10 cellular contexts compared by ENCODE assay signal in genomic region chr2:144511945-144512344, GRCh38. TPM values are rescaled to one million over a fixed set of nuclear protein-coding genes. Genes with fewer than 3 reads are reported as not detected.
DNase-seq lines count a peak whose midpoint lies in the region; ATAC-seq and TF ChIP-seq lines count a peak whose summit lies in the region.
"Had no signal": no experiment of that assay in that cellular context is flagged by ENCODE, and none has a peak within 500 bp of the region (broad histone marks: within the 10 kb centered on the region; RNA-seq: fewer than 3 reads in every experiment).

No MANE protein-coding gene starts in this region.

- no peaks in the 10 kb centered on the region for H3K36me3 Mint-ChIP-seq in activated naive CD4-positive, alpha-beta T cell treated with anti-CD3 and anti-CD28 coated beads, Interleukin-2, amount 10 ng/mL, durations not matched to agents 7 days and 5 days

- 58% methylated on average over 3 of the region's 3 CpGs for WGBS in mammary epithelial cell (ENCODE audit: low coverage, missing lambda C conversion rate)
- WGBS in upper lobe of left lung, 2 donors: 9 to 26% methylated on average over 3 of the region's 3 CpGs

- H3K4me2 ChIP-seq in mammary epithelial cell (ENCODE audit: insufficient read depth, low read depth, low read length): no peak overlapping the region

- TF ChIP-seq POLR2A in breast epithelium (IDR thresholded peaks at IDR 0.05) (no peak), upper lobe of left lung (IDR thresholded peaks at IDR 0.05) (peak in 1 of 4 donors; percentile 7)

- H3K9me3 ChIP-seq in breast epithelium: no peaks in the 10 kb centered on the region
- H3K9me3 ChIP-seq in mammary epithelial cell (replicated peaks; ENCODE audit: insufficient read depth, low read length): no peaks in the 10 kb centered on the region
- no peaks in the 10 kb centered on the region for H3K9me3 ChIP-seq in duodenal mucosa (ENCODE audit: control insufficient read depth in 1 of 2, low read length in 2 of 2)
- no peaks in the 10 kb centered on the region for H3K9me3 ChIP-seq in muscle layer of duodenum (ENCODE audit: control insufficient read depth in 1 of 2, low read length in 2 of 2)
- H3K9me3 ChIP-seq in upper lobe of left lung: no peaks in the 10 kb centered on the region

- ATAC-seq in upper lobe of left lung (ENCODE audit: low FRiP score in 2 of 2) (no peak), GM18502 (IDR thresholded peaks at IDR 0.05; ENCODE audit: poor library complexity, unreplicated experiment) (no peak)

- peaks cover 74% of the 10 kb centered on the region for H3K27me3 Mint-ChIP-seq in activated naive CD4-positive, alpha-beta T cell treated with anti-CD3 and anti-CD28 coated beads, Interleukin-2, amount 10 ng/mL, durations not matched to agents 7 days and 5 days

- H3K27me3 ChIP-seq in breast epithelium (peaks cover 0 to 49% of the 10 kb centered on the region in 2 donors), mammary epithelial cell (ENCODE audit: insufficient read depth, low read length) (peaks cover 40% of the 10 kb centered on the region), duodenal mucosa (ENCODE audit: control insufficient read depth in 1 of 2, insufficient read depth in 2 of 2, low read length in 2 of 2) (peaks cover 35 to 52% of the 10 kb centered on the region in 2 donors), muscle layer of duodenum (ENCODE audit: low read depth, low read length) (peaks cover 3% of the 10 kb centered on the region), upper lobe of left lung (peaks cover 0 to 4% (median 0%) of the 10 kb centered on the region in 4 donors)

- H3K9ac ChIP-seq in mammary epithelial cell (ENCODE audit: insufficient read depth, low read length): no peak overlapping the region
- H3K9ac ChIP-seq in duodenal mucosa (ENCODE audit: low read depth in 1 of 2, low read length in 2 of 2): peak overlapping the region; percentile 18 to 39

- DNase-seq in breast epithelium (ENCODE audit: low spot score in 2 of 2) (no peak), mammary epithelial cell (no peak), upper lobe of left lung (no peak)
- no peak for DNase-seq in activated CD4-positive, alpha-beta T cell treated with anti-CD3 and anti-CD28 coated beads, Interleukin-2, amount 50 U/mL, for 4 hours
- no peak for DNase-seq in activated naive CD4-positive, alpha-beta T cell treated with anti-CD3 and anti-CD28 coated beads, Interleukin-2, amount 10 ng/mL, durations not matched to agents 7 days and 5 days
- DNase-seq: 8988T, NCI-H187 had no signal

- H3K4me1 ChIP-seq in breast epithelium (no peaks in the 10 kb centered on the region), mammary epithelial cell (ENCODE audit: insufficient read depth, low read length) (peaks cover 11% of the 10 kb centered on the region), duodenal mucosa (ENCODE audit: control insufficient read depth in 1 of 2, insufficient read depth in 2 of 2, low read length in 2 of 2) (no peaks in the 10 kb centered on the region), muscle layer of duodenum (ENCODE audit: control insufficient read depth in 1 of 2, insufficient read depth in 2 of 2, low read length in 2 of 2) (peaks cover 3 to 7% of the 10 kb centered on the region in 2 donors), upper lobe of left lung (peaks cover 8 to 43% (median 28%) of the 10 kb centered on the region in 4 donors)

- dilution Hi-C loops in mammary epithelial cell (cut with HindIII; ENCODE audit: low sequenced_read_pairs): no loop called here

- no TSS peak for BruUV-seq in mammary epithelial cell (replicated peaks; lab: Mats Ljungman, UMichigan)

- H4K20me1 ChIP-seq in mammary epithelial cell (ENCODE audit: insufficient read depth, low read length): no peaks in the 10 kb centered on the region

- H2AFZ ChIP-seq in mammary epithelial cell (ENCODE audit: low read depth, low read length): no peak overlapping the region

- intact Hi-C loops in breast epithelium (cut with DNase I; ENCODE audit: low total_unique reads) (no loop called here), mammary epithelial cell (cut with micrococcal nuclease) (loop anchor here (10.0 kb wide), 1 partner anchor 347 kb away; no protein-coding TSS in a partner anchor)

- CTCF ChIA-PET in mammary epithelial cell (lab: Charles Lee; ENCODE audit: low non-redundant PET): no interaction called here
- CTCF ChIA-PET in activated naive CD4-positive, alpha-beta T cell treated with anti-CD3 and anti-CD28 coated beads, Interleukin-2, amount 10 ng/mL, durations not matched to agents 7 days and 5 days (lab: Charles Lee): no interaction called here

- in situ Hi-C loops in mammary epithelial cell (cut with MboI; ENCODE audit: low sequenced_read_pairs in 2 of 2): no loop called here

- H3K9me3 Mint-ChIP-seq in activated naive CD4-positive, alpha-beta T cell treated with anti-CD3 and anti-CD28 coated beads, Interleukin-2, amount 10 ng/mL, durations not matched to agents 7 days and 5 days: no peaks in the 10 kb centered on the region

- H3K4me3 ChIP-seq in breast epithelium: peak overlapping the region; percentile 58 to 85 (median 79)
- no peak overlapping the region for H3K4me3 ChIP-seq in mammary epithelial cell (replicated peaks in 1 of 3; ENCODE audit: insufficient read depth in 1 of 3, low read depth in 2 of 3, low read length in 3 of 3)
- H3K4me3 ChIP-seq in duodenal mucosa (ENCODE audit: low read depth in 1 of 2, low read length in 2 of 2): peak overlapping the region; percentile 10 to 28
- peak overlapping the region; percentile 66 to 68 for H3K4me3 ChIP-seq in muscle layer of duodenum (ENCODE audit: low read depth in 1 of 2, low read length in 2 of 2)
- peak overlapping the region in 2 of 4 donors; percentile 60 to 67 for H3K4me3 ChIP-seq in upper lobe of left lung

- H3K36me3 ChIP-seq in breast epithelium (no peaks in the 10 kb centered on the region), mammary epithelial cell (ENCODE audit: insufficient read depth, low read length) (no peaks in the 10 kb centered on the region), duodenal mucosa (ENCODE audit: control insufficient read depth in 1 of 2, insufficient read depth in 2 of 2, low read length in 2 of 2) (no peaks in the 10 kb centered on the region), muscle layer of duodenum (ENCODE audit: control insufficient read depth in 1 of 2, insufficient read depth in 2 of 2, low read length in 2 of 2) (peaks cover 0 to 4% of the 10 kb centered on the region in 2 donors), upper lobe of left lung (no peaks in the 10 kb centered on the region)

- TF ChIP-seq CTCF in breast epithelium (IDR thresholded peaks at IDR 0.05) (no peak), mammary epithelial cell (conservative IDR thresholded peaks at IDR 0.05 in 1 of 2, IDR thresholded peaks at IDR 0.05 in 1 of 2; ENCODE audit: extremely low read depth in 1 of 2, insufficient read depth in 1 of 2, low read depth in 1 of 2, low read length in 2 of 2) (no peak), upper lobe of left lung (IDR thresholded peaks at IDR 0.05) (no peak)

- H3K27ac Mint-ChIP-seq in activated naive CD4-positive, alpha-beta T cell treated with anti-CD3 and anti-CD28 coated beads, Interleukin-2, amount 10 ng/mL, durations not matched to agents 7 days and 5 days: no peak overlapping the region

- H3K79me2 ChIP-seq in mammary epithelial cell (ENCODE audit: insufficient read depth, low read length): no peaks in the 10 kb centered on the region

- no peak for TF ChIP-seq EP300 in upper lobe of left lung (IDR thresholded peaks at IDR 0.05)

- no peak overlapping the region for H3K4me3 Mint-ChIP-seq in activated naive CD4-positive, alpha-beta T cell treated with anti-CD3 and anti-CD28 coated beads, Interleukin-2, amount 10 ng/mL, durations not matched to agents 7 days and 5 days

- peaks cover 11% of the 10 kb centered on the region for H3K4me1 Mint-ChIP-seq in activated naive CD4-positive, alpha-beta T cell treated with anti-CD3 and anti-CD28 coated beads, Interleukin-2, amount 10 ng/mL, durations not matched to agents 7 days and 5 days

- H3K27ac ChIP-seq in breast epithelium (peak overlapping the region; percentile 90 to 98), mammary epithelial cell (ENCODE audit: insufficient read depth, low read depth, low read length) (no peak overlapping the region), duodenal mucosa (ENCODE audit: low read depth, low read length) (no peak overlapping the region), muscle layer of duodenum (ENCODE audit: low read length) (peak overlapping the region; percentile 97), upper lobe of left lung (peak overlapping the region; percentile 96 to 99 (median 98))

RNA-seq across cellular contexts. Expression of gene ZEB2, which starts 8.0 kb away (rescaled TPM):
- 100 to 1,000 TPM in 1 of 3 donors, 10 to 100 TPM in 2; 53.7 to 225 (median 83.2) TPM for total RNA-seq in breast epithelium
- under 1 TPM; 0.45 to 0.50 TPM for total RNA-seq in mammary epithelial cell
- 0.26 TPM for polyA plus RNA-seq in mammary epithelial cell
- not detected for polyA minus RNA-seq in mammary epithelial cell
- total RNA-seq in upper lobe of left lung: 100 to 1,000 TPM; 104 to 237 (median 148) TPM

Comparison
In these comparisons a context has a peak if more than half of its experiments do, and no peak if none do; other contexts are left out.
1. H3K27ac ChIP-seq: peak in breast epithelium (2 of 2), muscle layer of duodenum (single experiment) and upper lobe of left lung (4 of 4); none in mammary epithelial cell (single experiment) and duodenal mucosa (single experiment).
2. H3K4me3 ChIP-seq: peak in breast epithelium (3 of 3), duodenal mucosa (2 of 2) and muscle layer of duodenum (2 of 2); none in mammary epithelial cell (0 of 3).
3. RNA of gene ZEB2, which starts 8.0 kb away (total RNA-seq): 104 to 237 TPM in upper lobe of left lung and 53.7 to 225 TPM in breast epithelium; 0.45 to 0.50 TPM in mammary epithelial cell; every median in the first group is over 10 times any median in the second.